ENCODE assay signal across 36 cellular contexts in genomic region chr12:113497709-113498108, GRCh38. TPM values are rescaled to one million over a fixed set of nuclear protein-coding genes. Genes with fewer than 3 reads are reported as not detected.
"Had no signal": no experiment of that assay in that cellular context is flagged by ENCODE, and none has a peak within 500 bp of the region (broad histone marks: within the 10 kb centered on the region; RNA-seq: fewer than 3 reads in every experiment).

No MANE protein-coding gene starts in this region.

- ATAC-seq: activated CD8-positive, alpha-beta T cell treated with anti-CD3 and anti-CD28 coated beads for 36 hours; activated naive CD4-positive, alpha-beta T cell treated with anti-CD3 and anti-CD28 coated beads, Interleukin-2, amount 50 U/mL, for 72 hours; activated T-cell treated with anti-CD3 and anti-CD28 coated beads, Interleukin-2, amount 50 U/mL, for 4 hours; activated T-cell treated with anti-CD3 and anti-CD28 coated beads, Interleukin-2, amount 50 U/mL, for 72 hours; activated T-helper 17 cell treated with anti-CD3 and anti-CD28 coated beads, Interleukin-2, amount 50 U/mL, for 72 hours; body of pancreas had no signal

- H3K27ac ChIP-seq: adrenal gland, body of pancreas, brain microvascular endothelial cell, breast epithelium, VCaP had no signal

- DNase-seq: activated B cell treated with CpG ODN at 0.5 μM for 24 hours; activated CD4-positive, alpha-beta memory T cell treated with anti-CD3 and anti-CD28 coated beads for 36 hours; activated CD4-positive, alpha-beta T cell treated with anti-CD3 and anti-CD28 coated beads for 4 hours; activated CD4-positive, alpha-beta T cell treated with anti-CD3 and anti-CD28 coated beads, Interleukin-2, amount 10 ng/mL, durations not matched to agents 24 days and 14 days; activated CD4-positive, alpha-beta T cell treated with anti-CD3 and anti-CD28 coated beads, Interleukin-2, amount 50 U/mL, for 1 hour; activated CD4-positive, alpha-beta T cell treated with anti-CD3 and anti-CD28 coated beads, Interleukin-2, amount 50 U/mL, for 4 hours; activated CD4-positive, CD25-positive, alpha-beta regulatory T cell treated with anti-CD3 and anti-CD28 coated beads, Interleukin-2, amount 50 U/mL, for 72 hours; activated CD8-positive, alpha-beta memory T cell treated with anti-CD3 and anti-CD28 coated beads, Interleukin-2, amount 50 U/mL, for 4 hours; activated CD8-positive, alpha-beta T cell treated with anti-CD3 and anti-CD28 coated beads for 36 hours; activated effector memory CD4-positive, alpha-beta T cell treated with anti-CD3 and anti-CD28 coated beads, Interleukin-2, amount 50 U/mL, for 16 hours; activated gamma-delta T cell treated with Interleukin-2 at 50 U/mL for 16 hours; activated naive CD4-positive, alpha-beta T cell; activated naive CD4-positive, alpha-beta T cell treated with anti-CD3 and anti-CD28 coated beads for 36 hours; activated naive CD4-positive, alpha-beta T cell treated with anti-CD3 and anti-CD28 coated beads, Interleukin-2, amount 50 U/mL, for 16 hours; activated naive CD8-positive, alpha-beta T cell treated with anti-CD3 and anti-CD28 coated beads for 36 hours; activated T-cell treated with anti-CD3 and anti-CD28 coated beads for 4 hours; activated T-cell treated with anti-CD3 and anti-CD28 coated beads, Interleukin-2, amount 50 U/mL, for 1 hour; activated T-cell treated with anti-CD3 and anti-CD28 coated beads, Interleukin-2, amount 50 U/mL, for 4 hours; activated T-cell treated with anti-CD3 and anti-CD28 coated beads, Interleukin-2, amount 50 U/mL, for 72 hours; adrenal gland; amniotic stem cell; aorta; body of pancreas; brain microvascular endothelial cell; central memory CD4-positive, alpha-beta T cell; T-helper 2 cell; T-helper 9 cell had no signal

- H3K9me3 ChIP-seq: adrenal gland, body of pancreas had no signal

- FAIRE-seq: astrocyte, TTC549 had no signal

- H3K36me3 ChIP-seq: adrenal gland, brain microvascular endothelial cell, breast epithelium had no signal

- H3K4me1 ChIP-seq: adrenal gland, body of pancreas, breast epithelium had no signal

- H3K4me3 ChIP-seq: adrenal gland, body of pancreas, breast epithelium had no signal

- H3K27me3 ChIP-seq: body of pancreas had no signal

RNA-seq across cellular contexts. Expression of gene LHX5, which starts 26.0 kb away (rescaled TPM):
- total RNA-seq: activated B cell treated with CpG ODN at 0.5 μM for 24 hours; activated CD4-positive, alpha-beta memory T cell treated with anti-CD3 and anti-CD28 coated beads for 36 hours; activated CD4-positive, alpha-beta T cell treated with anti-CD3 and anti-CD28 coated beads, Interleukin-2, amount 10 ng/mL, durations not matched to agents 24 days and 14 days; activated CD8-positive, alpha-beta memory T cell treated with anti-CD3 and anti-CD28 coated beads for 36 hours; activated CD8-positive, alpha-beta T cell treated with anti-CD3 and anti-CD28 coated beads for 36 hours; activated naive CD4-positive, alpha-beta T cell treated with anti-CD3 and anti-CD28 coated beads for 36 hours; activated naive CD4-positive, alpha-beta T cell treated with anti-CD3 and anti-CD28 coated beads, Interleukin-2, amount 50 U/mL, for 72 hours; activated naive CD8-positive, alpha-beta T cell treated with anti-CD3 and anti-CD28 coated beads for 36 hours; activated T-cell treated with anti-CD3 and anti-CD28 coated beads, Interleukin-2, amount 50 U/mL, for 4 hours; activated T-helper 1 cell treated with anti-CD3 and anti-CD28 coated beads, Interleukin-12 subunit alpha, Interleukin-12 subunit beta, Interleukin-2, Interleukin-4 antibody, amounts not matched to agents 30 ng/mL and 10 ng/mL and 1 ng/mL, durations not matched to agents 14 hours and 24 hours and 36 hours; activated T-helper 17 cell treated with anti-CD3 and anti-CD28 coated beads, Interleukin-2, amount 50 U/mL, for 72 hours; adrenal gland; aorta; body of pancreas; breast epithelium; cardiac septum had no signal
- polyA plus RNA-seq: adrenal gland, aorta had no signal
